ENCODE assay signal across 9 cellular contexts in the genomic region with DNA sequence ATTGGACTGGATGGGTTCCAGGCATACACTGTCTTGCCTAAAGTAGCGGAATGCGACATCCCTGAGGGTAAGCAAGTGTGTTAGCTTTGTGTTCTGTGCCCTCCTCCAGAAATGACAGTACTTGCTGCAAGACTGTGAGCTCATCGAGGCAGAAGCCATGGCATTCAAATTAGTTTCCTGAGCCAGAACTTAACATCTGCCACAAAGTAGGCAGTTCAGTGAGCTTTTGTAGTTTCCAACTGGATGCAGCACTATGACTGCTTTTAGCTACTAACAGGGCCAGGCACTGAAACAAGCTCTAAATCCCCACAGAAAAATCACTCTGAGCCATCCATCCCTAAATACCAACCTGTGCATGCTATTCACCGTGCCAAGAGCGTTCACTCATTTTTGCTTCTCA. TPM values are rescaled to one million over a fixed set of nuclear protein-coding genes. Genes with fewer than 3 reads are reported as not detected.
DNase-seq lines count a peak whose midpoint lies in the region; ATAC-seq, FAIRE-seq and TF ChIP-seq lines count a peak whose summit lies in the region.
"Had no signal": no experiment of that assay in that cellular context is flagged by ENCODE, and none has a peak within 500 bp of the region (broad histone marks: within the 10 kb centered on the region; RNA-seq: fewer than 3 reads in every experiment).

No MANE protein-coding gene starts in this region.

- H4K20me1 ChIP-seq in keratinocyte (ENCODE audit: control insufficient read depth, extremely low read depth, insufficient read depth, low read length): peaks cover 3% of the 10 kb centered on the region

- H3K9me1 ChIP-seq in keratinocyte (ENCODE audit: control insufficient read depth, extremely low read depth, insufficient read depth, low read length): no peaks in the 10 kb centered on the region

- peaks cover 20% of the 10 kb centered on the region for H3K36me3 Mint-ChIP-seq in activated T-helper 1 cell treated with anti-CD3 and anti-CD28 coated beads, Interleukin-12 subunit alpha, Interleukin-12 subunit beta, Interleukin-2, Interleukin-4 antibody, amounts not matched to agents 30 ng/mL and 10 ng/mL and 1 ng/mL, durations not matched to agents 14 hours and 24 hours and 36 hours (ENCODE audit: low read depth)

- ATAC-seq in heart left ventricle: no peak
- ATAC-seq in Right ventricle myocardium inferior: no peak
- ATAC-seq in GM19455 (IDR thresholded peaks at IDR 0.05; ENCODE audit: unreplicated experiment): no peak
- ATAC-seq in HG03139 (IDR thresholded peaks at IDR 0.05; ENCODE audit: unreplicated experiment): no peak

- H3K4me3 ChIP-seq in heart left ventricle (peak overlapping the region in 9 of 12 donors; percentile 72 to 96 (median 89)), keratinocyte (ENCODE audit: control insufficient read depth in 2 of 3, extremely low read depth in 1 of 3, insufficient read depth in 2 of 3, low read depth in 1 of 3, low read length in 3 of 3) (peak overlapping the region in 2 of 3 experiments; percentile 66 to 84), uterus (peak overlapping the region; percentile 71 to 79)

- H3K4me3 Mint-ChIP-seq in activated T-helper 1 cell treated with anti-CD3 and anti-CD28 coated beads, Interleukin-12 subunit alpha, Interleukin-12 subunit beta, Interleukin-2, Interleukin-4 antibody, amounts not matched to agents 30 ng/mL and 10 ng/mL and 1 ng/mL, durations not matched to agents 14 hours and 24 hours and 36 hours: peak overlapping the region; percentile 73

- TF ChIP-seq POLR2A in heart left ventricle (IDR thresholded peaks at IDR 0.05) (no peak), uterus (IDR thresholded peaks at IDR 0.05) (no peak)

- H3K4me1 ChIP-seq in heart left ventricle (peaks cover 0 to 38% (median 20%) of the 10 kb centered on the region in 12 donors), keratinocyte (ENCODE audit: control insufficient read depth, extremely low read depth, insufficient read depth, low read length) (peaks cover 53% of the 10 kb centered on the region), uterus (no peaks in the 10 kb centered on the region)

- no peak for TF ChIP-seq CTCF in heart left ventricle (IDR thresholded peaks at IDR 0.05)
- TF ChIP-seq CTCF in keratinocyte (optimal IDR thresholded peaks at IDR 0.05 in 1 of 3, IDR thresholded peaks at IDR 0.05 in 1 of 3, conservative IDR thresholded peaks at IDR 0.05 in 1 of 3; ENCODE audit: extremely low read depth in 1 of 3, insufficient read depth in 2 of 3, low read length in 3 of 3): no peak
- no peak for TF ChIP-seq CTCF in uterus (IDR thresholded peaks at IDR 0.05)

- intact Hi-C loops in heart left ventricle (cut with DNase I) (no loop called here), Right ventricle myocardium inferior (cut with DNase I) (no loop called here), uterus (cut with DNase I; ENCODE audit: low total_unique reads) (no loop called here)
- intact Hi-C loops in activated T-helper 1 cell treated with anti-CD3 and anti-CD28 coated beads, Interleukin-12 subunit alpha, Interleukin-12 subunit beta, Interleukin-2, Interleukin-4 antibody, amounts not matched to agents 30 ng/mL and 10 ng/mL and 1 ng/mL, durations not matched to agents 14 hours and 24 hours and 36 hours (cut with micrococcal nuclease): loop anchor here (5.0 kb wide), 2 partner anchors 205 to 1225 kb away; a partner anchor contains a TSS

- peaks cover 34% of the 10 kb centered on the region for H3K79me2 ChIP-seq in keratinocyte (ENCODE audit: control insufficient read depth, insufficient read depth, low read length)

- peak overlapping the region; percentile 57 for H3K27ac Mint-ChIP-seq in activated T-helper 1 cell treated with anti-CD3 and anti-CD28 coated beads, Interleukin-12 subunit alpha, Interleukin-12 subunit beta, Interleukin-2, Interleukin-4 antibody, amounts not matched to agents 30 ng/mL and 10 ng/mL and 1 ng/mL, durations not matched to agents 14 hours and 24 hours and 36 hours

- peak overlapping the region; percentile 87 for H2AFZ ChIP-seq in keratinocyte (ENCODE audit: control insufficient read depth, low read length)

- no peaks in the 10 kb centered on the region for H3K9me3 Mint-ChIP-seq in activated T-helper 1 cell treated with anti-CD3 and anti-CD28 coated beads, Interleukin-12 subunit alpha, Interleukin-12 subunit beta, Interleukin-2, Interleukin-4 antibody, amounts not matched to agents 30 ng/mL and 10 ng/mL and 1 ng/mL, durations not matched to agents 14 hours and 24 hours and 36 hours

- peaks cover 35% of the 10 kb centered on the region for H3K4me1 Mint-ChIP-seq in activated T-helper 1 cell treated with anti-CD3 and anti-CD28 coated beads, Interleukin-12 subunit alpha, Interleukin-12 subunit beta, Interleukin-2, Interleukin-4 antibody, amounts not matched to agents 30 ng/mL and 10 ng/mL and 1 ng/mL, durations not matched to agents 14 hours and 24 hours and 36 hours (ENCODE audit: low read depth)

- peak overlapping the region; percentile 96 for H3K4me2 ChIP-seq in keratinocyte (ENCODE audit: control insufficient read depth, extremely low read depth, insufficient read depth, low read depth, low read length)

- no peaks in the 10 kb centered on the region for H3K9me3 ChIP-seq in heart left ventricle
- H3K9me3 ChIP-seq in keratinocyte (ENCODE audit: control insufficient read depth, low read depth, low read length): no peaks in the 10 kb centered on the region
- H3K9me3 ChIP-seq in uterus: no peaks in the 10 kb centered on the region

- no peak for DNase-seq in heart left ventricle
- no peak for DNase-seq in Right ventricle myocardium inferior (ENCODE audit: missing footprints)
- no peak for DNase-seq in activated T-helper 1 cell treated with anti-CD3 and anti-CD28 coated beads, Interleukin-12 subunit alpha, Interleukin-12 subunit beta, Interleukin-2, Interleukin-4 antibody, amounts not matched to agents 30 ng/mL and 10 ng/mL and 1 ng/mL, durations not matched to agents 14 hours and 24 hours and 36 hours (ENCODE audit: low spot score)
- no peak for DNase-seq in keratinocyte (ENCODE audit: low read depth, low spot score)
- DNase-seq in uterus: no peak
- DNase-seq in GF-D8 (lab: John Stamatoyannopoulos, UW): no peak
- DNase-seq: NK-92 treated with Interleukin-12 subunit alpha and Interleukin-12 subunit beta, amount 100 ng/mL, for 24 hours had no signal

- H3K27me3 ChIP-seq in heart left ventricle (no peaks in the 10 kb centered on the region), keratinocyte (ENCODE audit: control insufficient read depth, extremely low read depth, insufficient read depth, low read length) (no peaks in the 10 kb centered on the region), uterus (no peaks in the 10 kb centered on the region)

- H3K27ac ChIP-seq in heart left ventricle (peak overlapping the region in 4 of 12 donors; percentile 86 to 92 (median 91)), keratinocyte (ENCODE audit: control insufficient read depth, insufficient read depth, low read length) (peak overlapping the region; percentile 80), uterus (no peak overlapping the region)

- peak; percentile 44 for FAIRE-seq in keratinocyte (lab: Jason Lieb, UNC)

- H3K27me3 Mint-ChIP-seq in activated T-helper 1 cell treated with anti-CD3 and anti-CD28 coated beads, Interleukin-12 subunit alpha, Interleukin-12 subunit beta, Interleukin-2, Interleukin-4 antibody, amounts not matched to agents 30 ng/mL and 10 ng/mL and 1 ng/mL, durations not matched to agents 14 hours and 24 hours and 36 hours (ENCODE audit: insufficient read depth): peaks cover 20% of the 10 kb centered on the region

- H3K9ac ChIP-seq in keratinocyte (ENCODE audit: control insufficient read depth, extremely low read depth, insufficient read depth, low read length): peak overlapping the region; percentile 71

- no peaks in the 10 kb centered on the region for H3K36me3 ChIP-seq in heart left ventricle
- no peaks in the 10 kb centered on the region for H3K36me3 ChIP-seq in keratinocyte (ENCODE audit: control insufficient read depth in 2 of 2, extremely low read depth in 1 of 2, insufficient read depth in 2 of 2, low read length in 2 of 2)
- no peaks in the 10 kb centered on the region for H3K36me3 ChIP-seq in uterus

- dilution Hi-C loops in keratinocyte (cut with MboI; ENCODE audit: extremely low pct_ligation_motif_present, low sequenced_read_pairs): no loop called here

- 67 to 76% (median 74%) methylated on average over 5 of the region's 5 CpGs for WGBS in heart left ventricle, 4 donors

RNA-seq across cellular contexts. Expression of a gene that starts 1.2 kb away (rescaled TPM):
- total RNA-seq in heart left ventricle (10 to 100 TPM; 15.5 to 50.2 (median 35.4) TPM), Right ventricle myocardium inferior (35.4 TPM), uterus (100 to 1,000 TPM in 1 of 4 donors, 10 to 100 TPM in 3; 34.8 to 148 (median 69.5) TPM)
- polyA plus RNA-seq in heart left ventricle (10 to 100 TPM; 10.9 to 27.1 TPM), keratinocyte (86.9 to 140 TPM (median 96.9 TPM) in 3 replicates)
- total RNA-seq in activated T-helper 1 cell treated with anti-CD3 and anti-CD28 coated beads, Interleukin-12 subunit alpha, Interleukin-12 subunit beta, Interleukin-2, Interleukin-4 antibody, amounts not matched to agents 30 ng/mL and 10 ng/mL and 1 ng/mL, durations not matched to agents 14 hours and 24 hours and 36 hours: 67.3 and 67.4 TPM in 2 replicates
- 17.4 TPM for polyA plus RNA-seq in keratinocyte (2011; ENCODE audit: low read depth)
- 55.1 and 133 TPM in 2 replicates for polyA plus RNA-seq in keratinocyte (2011; cell fraction: cytosol; rRNA removed)
- polyA plus RNA-seq in keratinocyte (2011; cell fraction: nucleus; rRNA removed): 125 and 155 TPM in 2 replicates
- 26.4 and 57.0 TPM in 2 replicates for polyA plus RNA-seq in keratinocyte (2012; ENCODE audit: low replicate concordance)
- 78.0 to 203 TPM (median 123 TPM) in 3 replicates for polyA minus RNA-seq in keratinocyte
- polyA minus RNA-seq in keratinocyte (2011; cell fraction: cytosol; rRNA and poly(A)+ RNA removed): 57.2 TPM
- 94.3 and 204 TPM in 2 replicates for polyA minus RNA-seq in keratinocyte (2011; cell fraction: nucleus; rRNA and poly(A)+ RNA removed)
